Comparison of ENCODE assay signal across 13 cellular contexts in genomic region chr10:24277771-24278518, GRCh38.
DNase-seq lines count a peak whose midpoint lies in the region; TF ChIP-seq lines count a peak whose summit lies in the region.
"Had no signal": no experiment of that assay in that cellular context is flagged by ENCODE, and none has a peak within 500 bp of the region (broad histone marks: within the 10 kb centered on the region; RNA-seq: fewer than 3 reads in every experiment).

No MANE protein-coding gene starts in this region.

- in situ Hi-C loops in mammary epithelial cell (cut with MboI; ENCODE audit: low sequenced_read_pairs in 2 of 2): no loop called here
- in situ Hi-C loops in HAP-1 (cut with MboI; ENCODE audit: low sequenced_read_pairs): no loop called here
- in situ Hi-C loops in GM13976 (cut with MboI; ENCODE audit: low sequenced_read_pairs, unreplicated experiment): no loop called here

- dilution Hi-C loops in mammary epithelial cell (cut with HindIII; ENCODE audit: low sequenced_read_pairs): no loop called here

- no peak overlapping the region for H3K9ac ChIP-seq in mammary epithelial cell (ENCODE audit: insufficient read depth, low read length)
- H3K9ac ChIP-seq in stomach smooth muscle (ENCODE audit: low read length in 2 of 2): peak overlapping the region; percentile 31 to 51
- H3K9ac ChIP-seq in Karpas-422 (ENCODE audit: low read length): no peak overlapping the region

- H4K20me1 ChIP-seq in mammary epithelial cell (ENCODE audit: insufficient read depth, low read length): no peaks in the 10 kb centered on the region
- H4K20me1 ChIP-seq in Karpas-422 (ENCODE audit: insufficient read depth, low read depth, low read length): no peaks in the 10 kb centered on the region

- no peak overlapping the region for H3K4me2 ChIP-seq in mammary epithelial cell (ENCODE audit: insufficient read depth, low read depth, low read length)
- H3K4me2 ChIP-seq in Karpas-422 (ENCODE audit: low read depth, low read length, poor library complexity, severe bottlenecking): no peak overlapping the region

- H3K9me3 ChIP-seq in mammary epithelial cell (replicated peaks; ENCODE audit: insufficient read depth, low read length) (no peaks in the 10 kb centered on the region), right atrium auricular region (peaks cover 0 to 6% of the 10 kb centered on the region in 2 donors), stomach smooth muscle (ENCODE audit: control insufficient read depth in 2 of 2, low read length in 2 of 2) (no peaks in the 10 kb centered on the region), HAP-1 (no peaks in the 10 kb centered on the region), Karpas-422 (ENCODE audit: low read length) (no peaks in the 10 kb centered on the region)

- DNase-seq in H4 (ENCODE audit: low spot score) (peak; percentile 3), mammary epithelial cell (peak; percentile 61), right atrium auricular region (ENCODE audit: low spot score) (peak; percentile 71), HAP-1 (ENCODE audit: low spot score in 2 of 2) (no peak), Karpas-422 (no peak), GM13976 (ENCODE audit: low spot score) (no peak)
- DNase-seq in activated effector memory CD4-positive, alpha-beta T cell treated with anti-CD3 and anti-CD28 coated beads, Interleukin-2, amount 50 U/mL, for 16 hours: no peak
- DNase-seq: activated CD4-positive, CD25-positive, alpha-beta regulatory T cell treated with anti-CD3 and anti-CD28 coated beads, Interleukin-2, amount 50 U/mL, for 72 hours; activated naive CD8-positive, alpha-beta T cell treated with anti-CD3 and anti-CD28 coated beads, Interleukin-2, amount 10 ng/mL, durations not matched to agents 7 days and 5 days; activated T-cell treated with anti-CD3 and anti-CD28 coated beads, Interleukin-2, amount 50 U/mL, for 1 hour; dermis blood vessel endothelial cell; NCI-H524 treated with DMSO at 0.1 percent for 48 hours had no signal

- H3K27me3 ChIP-seq in mammary epithelial cell (ENCODE audit: insufficient read depth, low read length) (no peaks in the 10 kb centered on the region), right atrium auricular region (no peaks in the 10 kb centered on the region), stomach smooth muscle (ENCODE audit: control insufficient read depth in 1 of 2, insufficient read depth in 2 of 2, low read length in 2 of 2) (no peaks in the 10 kb centered on the region), HAP-1 (ENCODE audit: low read depth) (no peaks in the 10 kb centered on the region), Karpas-422 (ENCODE audit: low read length) (no peaks in the 10 kb centered on the region)

- intact Hi-C loops in mammary epithelial cell (cut with micrococcal nuclease): no loop called here

- H3K36me3 ChIP-seq in mammary epithelial cell (ENCODE audit: insufficient read depth, low read length) (no peaks in the 10 kb centered on the region), right atrium auricular region (no peaks in the 10 kb centered on the region), stomach smooth muscle (ENCODE audit: control insufficient read depth in 2 of 2, insufficient read depth in 2 of 2, low read length in 2 of 2) (no peaks in the 10 kb centered on the region), HAP-1 (replicated peaks) (0 out of 2 replicates have a peak, but pooled peaks cover 3% of the 10 kb centered on the region), Karpas-422 (ENCODE audit: insufficient read depth, low read length) (no peaks in the 10 kb centered on the region)

- H3K4me3 ChIP-seq in mammary epithelial cell (replicated peaks in 1 of 3; ENCODE audit: insufficient read depth in 1 of 3, low read depth in 2 of 3, low read length in 3 of 3) (no peak overlapping the region), right atrium auricular region (no peak overlapping the region), stomach smooth muscle (ENCODE audit: low read length in 2 of 2) (peak overlapping the region in 1 of 2 donors; percentile 52), HAP-1 (no peak overlapping the region), Karpas-422 (ENCODE audit: low read length) (no peak overlapping the region)

- 93% methylated on average over 13 of the region's 13 CpGs for WGBS in mammary epithelial cell (ENCODE audit: low coverage, missing lambda C conversion rate)

- H3K27ac ChIP-seq in mammary epithelial cell (ENCODE audit: insufficient read depth, low read depth, low read length) (no peak overlapping the region), right atrium auricular region (peak overlapping the region; percentile 84 to 92), stomach smooth muscle (ENCODE audit: low read length) (peak overlapping the region; percentile 74), Karpas-422 (ENCODE audit: low read length) (no peak overlapping the region)

- CTCF ChIA-PET in mammary epithelial cell (lab: Charles Lee; ENCODE audit: low non-redundant PET): no interaction called here

- H2AFZ ChIP-seq in mammary epithelial cell (ENCODE audit: low read depth, low read length): no peak overlapping the region
- H2AFZ ChIP-seq in Karpas-422 (ENCODE audit: low read length): no peak overlapping the region

- 0 out of 2 replicates have a peak, but pooled peaks cover 3% of the 10 kb centered on the region for H3K9me2 ChIP-seq in Karpas-422 (replicated peaks; ENCODE audit: insufficient read depth, low read length)

- BruUV-seq in mammary epithelial cell (replicated peaks; lab: Mats Ljungman, UMichigan): no TSS peak

- peaks cover 63% of the 10 kb centered on the region for H3K79me2 ChIP-seq in mammary epithelial cell (ENCODE audit: insufficient read depth, low read length)
- H3K79me2 ChIP-seq in Karpas-422 (ENCODE audit: low read length): no peaks in the 10 kb centered on the region

- TF ChIP-seq CTCF in mammary epithelial cell (conservative IDR thresholded peaks at IDR 0.05 in 1 of 2, IDR thresholded peaks at IDR 0.05 in 1 of 2; ENCODE audit: extremely low read depth in 1 of 2, insufficient read depth in 1 of 2, low read depth in 1 of 2, low read length in 2 of 2): no peak
- no peak for TF ChIP-seq CTCF in right atrium auricular region (IDR thresholded peaks at IDR 0.05)
- no peak for TF ChIP-seq CTCF in GM13976 (IDR thresholded peaks at IDR 0.05; ENCODE audit: borderline replicate concordance, control extremely low read depth, extremely low read depth, insufficient read depth, missing control alignments)

- H3K4me1 ChIP-seq in mammary epithelial cell (ENCODE audit: insufficient read depth, low read length) (no peaks in the 10 kb centered on the region), right atrium auricular region (peaks cover 0 to 17% of the 10 kb centered on the region in 2 donors), stomach smooth muscle (ENCODE audit: control insufficient read depth, insufficient read depth, low read length) (peaks cover 7% of the 10 kb centered on the region), HAP-1 (peaks cover 3% of the 10 kb centered on the region), Karpas-422 (ENCODE audit: low read length) (no peaks in the 10 kb centered on the region)

Comparison
In these comparisons a context has a peak if more than half of its experiments do, and no peak if none do; other contexts are left out.
1. DNase-seq: peak in H4 (single experiment), mammary epithelial cell (single experiment) and right atrium auricular region (single experiment); none in HAP-1 (0 of 2), Karpas-422 (single experiment), GM13976 (single experiment) and activated effector memory CD4-positive, alpha-beta T cell treated with anti-CD3 and anti-CD28 coated beads, Interleukin-2, amount 50 U/mL, for 16 hours (single experiment).
2. H3K27ac ChIP-seq: peak in right atrium auricular region (2 of 2) and stomach smooth muscle (single experiment); none in mammary epithelial cell (single experiment) and Karpas-422 (single experiment).
3. H3K9ac ChIP-seq: peak in stomach smooth muscle (2 of 2); none in mammary epithelial cell (single experiment) and Karpas-422 (single experiment).